ENCODE assay signal across 7 cellular contexts in genomic region chr4:151193414-151193813, GRCh38.
"Had no signal": no experiment of that assay in that cellular context is flagged by ENCODE, and none has a peak within 500 bp of the region (broad histone marks: within the 10 kb centered on the region; RNA-seq: fewer than 3 reads in every experiment).

No MANE protein-coding gene starts in this region.

- H2AFZ ChIP-seq: GM23338 had no signal

- H3K4me3 Mint-ChIP-seq: GM23338, H9 had no signal

- DNase-seq: H9, HCEC 1CT, KBM-7 had no signal

- H3K27ac Mint-ChIP-seq: GM23338, H9 had no signal

- H3K4me3 ChIP-seq: GM23338 had no signal

- ATAC-seq: GM23338 had no signal

- FAIRE-seq: H1, H54, HTR-8/SVneo had no signal

- H3K4me2 ChIP-seq: GM23338 had no signal

- H3K4me1 Mint-ChIP-seq: GM23338, H9 had no signal
